Comparison of ENCODE assay signal across 30 cellular contexts in the genomic region with DNA sequence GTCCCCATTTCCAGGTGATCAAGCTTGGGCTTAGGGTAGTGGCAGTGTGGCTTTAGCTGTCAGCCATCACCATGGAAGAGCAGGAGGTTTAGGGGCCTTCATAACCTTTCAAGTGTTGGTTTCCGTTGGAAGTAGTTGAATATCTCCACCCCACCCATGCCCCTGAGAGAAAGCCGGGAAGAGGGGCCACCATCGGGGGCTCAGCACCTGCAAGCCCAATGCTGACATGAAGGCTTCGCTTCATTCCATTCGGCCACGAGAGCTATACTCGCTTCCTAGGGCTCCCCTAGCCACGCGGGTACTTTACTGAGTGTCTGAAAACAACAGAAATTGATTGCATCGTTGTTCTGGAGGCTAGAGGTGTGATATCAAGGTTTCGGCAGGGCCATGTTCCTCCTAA.
"Had no signal": no experiment of that assay in that cellular context is flagged by ENCODE, and none has a peak within 500 bp of the region (broad histone marks: within the 10 kb centered on the region; RNA-seq: fewer than 3 reads in every experiment).

No MANE protein-coding gene starts in this region.

- DNase-seq: activated CD4-positive, alpha-beta memory T cell treated with anti-CD3 and anti-CD28 coated beads for 36 hours; activated CD4-positive, alpha-beta T cell treated with anti-CD3 and anti-CD28 coated beads, Interleukin-2, amount 10 ng/mL, durations not matched to agents 7 days and 5 days; activated CD4-positive, CD25-positive, alpha-beta regulatory T cell; activated CD8-positive, alpha-beta memory T cell treated with anti-CD3 and anti-CD28 coated beads for 24 hours; activated effector memory CD4-positive, alpha-beta T cell treated with anti-CD3 and anti-CD28 coated beads, Interleukin-2, amount 50 U/mL, for 16 hours; activated naive CD4-positive, alpha-beta T cell treated with Interleukin-2 at 50 U/mL for 16 hours; activated naive CD8-positive, alpha-beta T cell treated with anti-CD3 and anti-CD28 coated beads, Interleukin-2, amount 50 U/mL, for 24 hours; activated T-cell treated with anti-CD3 and anti-CD28 coated beads, Interleukin-2, amount 50 U/mL, for 4 hours; amniotic stem cell; body of pancreas; Karpas-422; NCI-H1048; NCI-H1694; NCI-H2029; NCI-H2107; NCI-H345; NCI-H510A; NCI-H526 treated with DMSO at 0.1 percent for 48 hours; NCI-H82; OCI-M1; Right ventricle myocardium superior; RPMI8226; SJCRH30; SK-N-SH; SW 1271 had no signal

- H3K36me3 ChIP-seq: ascending aorta, SJCRH30 had no signal

- H3K9ac ChIP-seq: SK-N-SH had no signal

- H3K4me3 ChIP-seq: ascending aorta, body of pancreas, K562, SJCRH30 had no signal

- H3K4me2 ChIP-seq: SK-N-SH had no signal

- ATAC-seq: activated naive CD4-positive, alpha-beta T cell treated with anti-CD3 and anti-CD28 coated beads, Interleukin-2, amount 50 U/mL, for 72 hours; activated naive CD8-positive, alpha-beta T cell treated with anti-CD3 and anti-CD28 coated beads, Interleukin-2, amount 50 U/mL, for 24 hours; activated T-cell treated with anti-CD3 and anti-CD28 coated beads, Interleukin-2, amount 50 U/mL, for 4 hours; body of pancreas; K562; Panc1 had no signal

- H3K9me2 ChIP-seq: SK-N-SH had no signal

- H3K27ac ChIP-seq: ascending aorta, body of pancreas, SJCRH30, VCaP had no signal

- H3K27me3 ChIP-seq: ascending aorta, body of pancreas, SJCRH30 had no signal

- H3K9me3 ChIP-seq: ascending aorta, body of pancreas, SJCRH30, SK-N-SH had no signal
